Comparison of ENCODE assay signal across 23 cellular contexts in genomic region chr3:193783166-193783896, GRCh38.
DNase-seq lines count a peak whose midpoint lies in the region; ATAC-seq and TF ChIP-seq lines count a peak whose summit lies in the region.
"Had no signal": no experiment of that assay in that cellular context is flagged by ENCODE, and none has a peak within 500 bp of the region (broad histone marks: within the 10 kb centered on the region; RNA-seq: fewer than 3 reads in every experiment).

No MANE protein-coding gene starts in this region.

- H3K9me3 ChIP-seq in RWPE2 (ENCODE audit: severe bottlenecking), result no peaks in the 10 kb centered on the region
- H3K9me3 ChIP-seq in trophoblast cell (ENCODE audit: insufficient read depth, low read depth, low read length), result no peaks in the 10 kb centered on the region
- H3K9me3 ChIP-seq: heart left ventricle, ovary, Peyer's patch, suprapubic skin had no signal

- H4K12ac ChIP-seq in trophoblast cell (ENCODE audit: low read depth, low read length), result no peak overlapping the region

- DNase-seq in EL (peak; percentile 6), RWPE2 (ENCODE audit: low spot score) (no peak), fibroblast of pulmonary artery (ENCODE audit: low read depth) (peak; percentile 60), trophoblast cell (peak in 1 of 2 donors; percentile 47), hepatic stellate cell (ENCODE audit: low spot score) (no peak), mesenteric fat pad (ENCODE audit: low spot score) (no peak), NCI-H69 (lab: John Stamatoyannopoulos, UW) (no peak)
- DNase-seq: activated CD4-positive, alpha-beta T cell treated with anti-CD3 and anti-CD28 coated beads, Interleukin-2, amount 10 ng/mL, durations not matched to agents 24 days and 14 days; activated naive CD4-positive, alpha-beta T cell treated with anti-CD3 and anti-CD28 coated beads for 36 hours; heart left ventricle; Karpas-422; left cardiac atrium; NCI-H1417; NCI-H2171 treated with DMSO at 0.1 percent for 48 hours; NCI-H774; ovary; Peyer's patch; stimulated activated CD4-positive, alpha-beta T cell treated with anti-CD3 and anti-CD28 coated beads, Interleukin-4, amount 100 ng/mL, for 4 hours; stimulated activated CD8-positive, alpha-beta memory T cell treated with anti-CD3 and anti-CD28 coated beads, Interleukin-4, amount 100 ng/mL, for 48 hours had no signal

- H3K14ac ChIP-seq in trophoblast cell (ENCODE audit: low read length), result peak overlapping the region; percentile 80

- TF ChIP-seq CTCF in RWPE2 (IDR thresholded peaks at IDR 0.05; ENCODE audit: poor library complexity, severe bottlenecking) (no peak), fibroblast of pulmonary artery (IDR thresholded peaks at IDR 0.05; ENCODE audit: low read length, missing control alignments) (no peak)

- no peak overlapping the region for H3K9ac ChIP-seq in trophoblast cell (ENCODE audit: low read length)

- H3K36me3 ChIP-seq in RWPE2 (ENCODE audit: low read depth), result no peaks in the 10 kb centered on the region
- H3K36me3 ChIP-seq in trophoblast cell (ENCODE audit: control insufficient read depth in 1 of 2, insufficient read depth in 2 of 2, low read length in 2 of 2), result no peaks in the 10 kb centered on the region
- H3K36me3 ChIP-seq: heart left ventricle, ovary, Peyer's patch, suprapubic skin had no signal

- peak overlapping the region; percentile 82 for H3K27ac ChIP-seq in RWPE2 (ENCODE audit: poor library complexity, severe bottlenecking)
- H3K27ac ChIP-seq in trophoblast cell (ENCODE audit: low read depth, low read length), result peak overlapping the region; percentile 43
- H3K27ac ChIP-seq: heart left ventricle, ovary, Peyer's patch, skin epidermis, suprapubic skin had no signal

- no peak overlapping the region for H3K23ac ChIP-seq in trophoblast cell (ENCODE audit: low read length)

- peak overlapping the region; percentile 32 for H3K4me2 ChIP-seq in trophoblast cell (ENCODE audit: low read length)
- H3K4me2 ChIP-seq: GM23338 had no signal

- peak overlapping the region; percentile 15 for H3K18ac ChIP-seq in trophoblast cell (ENCODE audit: low read length)

- WGBS in trophoblast cell (ENCODE audit: extremely low coverage, insufficient coverage, insufficient read length), result no CpG with 5 or more reads among the region's 5 CpGs

- peak overlapping the region; percentile 37 for H3K4ac ChIP-seq in trophoblast cell (ENCODE audit: low read depth, low read length)

- peak overlapping the region; percentile 47 for H2BK5ac ChIP-seq in trophoblast cell (ENCODE audit: low read depth, low read length, poor library complexity)

- H3K79me1 ChIP-seq in trophoblast cell (ENCODE audit: low read length), result peaks cover 18% of the 10 kb centered on the region

- H3K4me3 ChIP-seq in RWPE2 (ENCODE audit: severe bottlenecking), result no peak overlapping the region
- no peak overlapping the region for H3K4me3 ChIP-seq in fibroblast of pulmonary artery (replicated peaks; ENCODE audit: low read depth, low read length)
- no peak overlapping the region for H3K4me3 ChIP-seq in trophoblast cell (ENCODE audit: low read depth, low read length)
- H3K4me3 ChIP-seq: GM23338, heart left ventricle, ovary, Peyer's patch, skin epidermis, suprapubic skin had no signal

- H2AFZ ChIP-seq in trophoblast cell (ENCODE audit: insufficient read depth, low read length, poor library complexity), result no peak overlapping the region
- H2AFZ ChIP-seq: GM23338 had no signal

- peak overlapping the region; percentile 69 for H2BK12ac ChIP-seq in trophoblast cell (ENCODE audit: low read length)

- H3K4me1 ChIP-seq in RWPE2 (ENCODE audit: insufficient read depth, poor library complexity, severe bottlenecking), result peaks cover 36% of the 10 kb centered on the region
- H3K4me1 ChIP-seq in trophoblast cell (ENCODE audit: control insufficient read depth in 1 of 2, insufficient read depth in 2 of 2, low read length in 2 of 2), result peaks cover 28 to 45% of the 10 kb centered on the region in 2 experiments

- ATAC-seq in RWPE2 (ENCODE audit: low read depth) (peak; percentile 48), HG02763 (IDR thresholded peaks at IDR 0.05; ENCODE audit: unreplicated experiment) (no peak)
- ATAC-seq: heart left ventricle, left cardiac atrium had no signal

- peak overlapping the region; percentile 47 for H4K8ac ChIP-seq in trophoblast cell (ENCODE audit: low read depth, low read length)

- H3K27me3 ChIP-seq in RWPE2 (ENCODE audit: insufficient read depth, poor library complexity, severe bottlenecking) (no peaks in the 10 kb centered on the region), trophoblast cell (ENCODE audit: insufficient read depth, low read length) (no peaks in the 10 kb centered on the region)
- H3K27me3 ChIP-seq: ovary, Peyer's patch had no signal

- no peaks in the 10 kb centered on the region for H3K79me2 ChIP-seq in trophoblast cell (ENCODE audit: control insufficient read depth, insufficient read depth, low read length, poor library complexity)

- H2AK5ac ChIP-seq in trophoblast cell (ENCODE audit: low read length), result peak overlapping the region; percentile 66

- H2BK120ac ChIP-seq in trophoblast cell (ENCODE audit: insufficient read depth, low read length, poor library complexity), result peak overlapping the region; percentile 85

- H4K91ac ChIP-seq in trophoblast cell (ENCODE audit: low read depth, low read length), result peak overlapping the region; percentile 78

Comparison
In these comparisons a context has a peak if more than half of its experiments do, and no peak if none do; other contexts are left out.
1. DNase-seq: peak in EL (single experiment) and fibroblast of pulmonary artery (single experiment); none in RWPE2 (single experiment), hepatic stellate cell (single experiment), mesenteric fat pad (single experiment) and NCI-H69 (single experiment).